Comparison of ENCODE assay signal across 20 cellular contexts in the genomic region with DNA sequence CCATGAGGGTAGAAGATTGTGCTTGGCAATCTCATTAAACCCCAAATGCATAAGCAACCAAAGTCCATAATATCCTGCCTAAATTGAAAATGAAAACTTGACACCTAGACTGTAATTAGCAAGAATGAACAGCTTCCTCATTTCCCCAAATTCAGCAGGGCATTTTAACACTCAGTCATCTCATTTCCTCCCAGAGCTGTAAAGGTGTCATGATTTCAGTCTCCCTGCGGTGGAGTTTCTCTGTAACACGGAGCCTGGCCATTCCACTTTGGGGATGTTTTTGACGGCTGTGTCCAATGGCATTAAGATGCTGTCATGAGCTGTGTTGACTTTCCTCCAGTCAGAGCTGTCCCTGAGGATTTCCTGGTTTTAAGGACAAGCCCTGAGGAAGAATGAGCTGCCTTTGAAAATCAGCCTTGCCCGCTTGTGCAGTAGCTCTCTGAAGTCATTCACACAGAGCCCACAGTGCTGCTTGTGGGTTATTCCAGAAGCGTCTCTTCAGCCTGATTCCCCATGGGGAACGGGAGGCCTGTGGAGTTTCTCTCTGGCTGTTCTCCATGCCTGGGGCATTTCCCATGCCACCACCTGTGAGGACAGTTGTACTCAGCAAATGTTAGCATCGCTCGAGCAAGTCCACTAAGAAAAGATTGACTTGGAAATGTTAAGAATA.
DNase-seq lines count a peak whose midpoint lies in the region; ATAC-seq and TF ChIP-seq lines count a peak whose summit lies in the region.
"Had no signal": no experiment of that assay in that cellular context is flagged by ENCODE, and none has a peak within 500 bp of the region (broad histone marks: within the 10 kb centered on the region; RNA-seq: fewer than 3 reads in every experiment).

No MANE protein-coding gene starts in this region.

- H3K27me3 Mint-ChIP-seq in Caco-2 (ENCODE audit: insufficient read depth, unreplicated experiment): no peaks in the 10 kb centered on the region
- H3K27me3 Mint-ChIP-seq: CD4-positive, CD25-positive, alpha-beta regulatory T cell had no signal

- H3K9me3 Mint-ChIP-seq in Caco-2 (ENCODE audit: unreplicated experiment): no peaks in the 10 kb centered on the region

- DNase-seq in G401 (ENCODE audit: low spot score) (peak; percentile 37), NOMO-1 treated with dmso at 0.1 percent for 144 hours (lab: John Stamatoyannopoulos, UW; ENCODE audit: unreplicated experiment) (peak; percentile 59), cerebellum (ENCODE audit: low spot score) (peak; percentile 10), retina (peak; percentile 13), Caco-2 (no peak), SHP77 (lab: John Stamatoyannopoulos, UW) (no peak)
- DNase-seq: CD4-positive, CD25-positive, alpha-beta regulatory T cell; DMS53; GF-D8; H7; NCI-H2029; NCI-H446 treated with DMSO at 0.1 percent for 48 hours; NCI-H526; NCI-H82; PC-3; T-helper 1 cell had no signal

- in situ Hi-C loops in G401 (cut with HindIII; ENCODE audit: low sequenced_read_pairs): no loop called here

- no peak overlapping the region for H3K27ac Mint-ChIP-seq in Caco-2 (ENCODE audit: unreplicated experiment)
- H3K27ac Mint-ChIP-seq: CD4-positive, CD25-positive, alpha-beta regulatory T cell had no signal

- no peaks in the 10 kb centered on the region for H3K9me3 ChIP-seq in Caco-2

- H3K4me1 ChIP-seq in Caco-2: no peaks in the 10 kb centered on the region
- H3K4me1 ChIP-seq: BLaER1 had no signal

- POLR2A ChIA-PET in Caco-2 (lab: Charles Lee): no interaction called here

- no peaks in the 10 kb centered on the region for H3K4me1 Mint-ChIP-seq in Caco-2 (ENCODE audit: low read depth, unreplicated experiment)
- H3K4me1 Mint-ChIP-seq: CD4-positive, CD25-positive, alpha-beta regulatory T cell had no signal

- H3K27me3 ChIP-seq in Caco-2 (replicated peaks; ENCODE audit: control insufficient read depth, insufficient read depth, low read length): no peaks in the 10 kb centered on the region

- no peaks in the 10 kb centered on the region for H3K36me3 Mint-ChIP-seq in Caco-2 (ENCODE audit: insufficient read depth, unreplicated experiment)
- H3K36me3 Mint-ChIP-seq: CD4-positive, CD25-positive, alpha-beta regulatory T cell had no signal

- no peak overlapping the region for H3K4me3 Mint-ChIP-seq in Caco-2 (ENCODE audit: unreplicated experiment)
- H3K4me3 Mint-ChIP-seq: CD4-positive, CD25-positive, alpha-beta regulatory T cell had no signal

- CTCF ChIA-PET in Caco-2 (lab: Charles Lee): no interaction called here

- intact Hi-C loops in Caco-2 (cut with micrococcal nuclease; ENCODE audit: unreplicated experiment): no loop called here

- no TSS peak for BruUV-seq in Caco-2 (replicated peaks; lab: Mats Ljungman, UMichigan)

- no peak overlapping the region for H3K4me3 ChIP-seq in Caco-2 (ENCODE audit: low read depth, low read length)
- H3K4me3 ChIP-seq: BLaER1 had no signal

- ATAC-seq in GM18498 (IDR thresholded peaks at IDR 0.05; ENCODE audit: unreplicated experiment): no peak
- ATAC-seq: HepG2, PC-3, Right ventricle myocardium inferior had no signal

- no peaks in the 10 kb centered on the region for H3K36me3 ChIP-seq in Caco-2 (ENCODE audit: control insufficient read depth, insufficient read depth, low read length)
- H3K36me3 ChIP-seq: BLaER1 had no signal

- no peak for TF ChIP-seq CTCF in Caco-2 (IDR thresholded peaks at IDR 0.05; ENCODE audit: insufficient read depth in 1 of 2, low read depth in 1 of 2, low read length in 1 of 2, severe bottlenecking in 1 of 2, unreplicated experiment in 1 of 2)

Comparison
In these comparisons a context has a peak if more than half of its experiments do, and no peak if none do; other contexts are left out.
1. DNase-seq: peak in G401 (single experiment), NOMO-1 treated with dmso at 0.1 percent for 144 hours (single experiment), cerebellum (single experiment) and retina (single experiment); none in Caco-2 (0 of 2) and SHP77 (0 of 2).